16 cellular contexts compared by ENCODE assay signal in genomic region chr5:93107141-93107540, GRCh38.
"Had no signal": no experiment of that assay in that cellular context is flagged by ENCODE, and none has a peak within 500 bp of the region (broad histone marks: within the 10 kb centered on the region; RNA-seq: fewer than 3 reads in every experiment).

No MANE protein-coding gene starts in this region.

- DNase-seq: activated CD4-positive, CD25-positive, alpha-beta regulatory T cell treated with anti-CD3 and anti-CD28 coated beads, Interleukin-2, amount 50 U/mL, for 72 hours; activated CD8-positive, alpha-beta memory T cell treated with anti-CD3 and anti-CD28 coated beads for 24 hours; activated CD8-positive, alpha-beta memory T cell treated with anti-CD3 and anti-CD28 coated beads, Interleukin-2, amount 50 U/mL, for 48 hours; activated gamma-delta T cell; activated T-cell treated with anti-CD3 and anti-CD28 coated beads, Interleukin-2, amount 50 U/mL, for 72 hours; cortex of kidney; effector CD4-positive, alpha-beta T cell; immature natural killer cell; mesendoderm; naive thymus-derived CD8-positive, alpha-beta T cell; stimulated activated naive B cell treated with anti-CD40 and anti-IgM and Interleukin-4, amounts not matched to agents 10 μg/mL and 1 μg/mL and 100 μg/mL, for 72 hours; upper lobe of right lung had no signal

- H3K4me1 Mint-ChIP-seq: activated naive CD4-positive, alpha-beta T cell treated with anti-CD3 and anti-CD28 coated beads, Interleukin-2, amount 50 U/mL, for 24 hours; immature natural killer cell; naive thymus-derived CD8-positive, alpha-beta T cell; stimulated activated naive B cell treated with anti-CD40 and anti-IgM and Interleukin-4, amounts not matched to agents 10 μg/mL and 1 μg/mL and 100 μg/mL, for 72 hours had no signal

- H3K9me3 ChIP-seq: breast epithelium, upper lobe of right lung had no signal

- H3K4me3 Mint-ChIP-seq: activated naive CD4-positive, alpha-beta T cell treated with anti-CD3 and anti-CD28 coated beads, Interleukin-2, amount 50 U/mL, for 24 hours; activated T-cell treated with anti-CD3 and anti-CD28 coated beads, Interleukin-2, amount 50 U/mL, for 72 hours; immature natural killer cell; naive thymus-derived CD8-positive, alpha-beta T cell; stimulated activated naive B cell treated with anti-CD40 and anti-IgM and Interleukin-4, amounts not matched to agents 10 μg/mL and 1 μg/mL and 100 μg/mL, for 72 hours had no signal

- H3K27me3 Mint-ChIP-seq: activated naive CD4-positive, alpha-beta T cell treated with anti-CD3 and anti-CD28 coated beads, Interleukin-2, amount 50 U/mL, for 24 hours; stimulated activated naive B cell treated with anti-CD40 and anti-IgM and Interleukin-4, amounts not matched to agents 10 μg/mL and 1 μg/mL and 100 μg/mL, for 72 hours had no signal

- H3K36me3 Mint-ChIP-seq: activated naive CD4-positive, alpha-beta T cell treated with anti-CD3 and anti-CD28 coated beads, Interleukin-2, amount 50 U/mL, for 24 hours; immature natural killer cell; naive thymus-derived CD8-positive, alpha-beta T cell; stimulated activated naive B cell treated with anti-CD40 and anti-IgM and Interleukin-4, amounts not matched to agents 10 μg/mL and 1 μg/mL and 100 μg/mL, for 72 hours had no signal

- H3K4me1 ChIP-seq: breast epithelium had no signal

- H3K4me3 ChIP-seq: breast epithelium, upper lobe of right lung had no signal

- H3K36me3 ChIP-seq: breast epithelium, upper lobe of right lung had no signal

- H3K27ac Mint-ChIP-seq: activated naive CD4-positive, alpha-beta T cell treated with anti-CD3 and anti-CD28 coated beads, Interleukin-2, amount 50 U/mL, for 24 hours; activated T-cell treated with anti-CD3 and anti-CD28 coated beads, Interleukin-2, amount 50 U/mL, for 72 hours; immature natural killer cell; naive thymus-derived CD8-positive, alpha-beta T cell; stimulated activated naive B cell treated with anti-CD40 and anti-IgM and Interleukin-4, amounts not matched to agents 10 μg/mL and 1 μg/mL and 100 μg/mL, for 72 hours had no signal

- H3K27ac ChIP-seq: breast epithelium, upper lobe of right lung, VCaP had no signal

- ATAC-seq: activated T-cell treated with anti-CD3 and anti-CD28 coated beads, Interleukin-2, amount 50 U/mL, for 72 hours; esophagus mucosa; naive thymus-derived CD8-positive, alpha-beta T cell; stimulated activated naive B cell treated with anti-CD40 and anti-IgM and Interleukin-4, amounts not matched to agents 10 μg/mL and 1 μg/mL and 100 μg/mL, for 72 hours; upper lobe of right lung had no signal

- H3K27me3 ChIP-seq: breast epithelium, upper lobe of right lung had no signal
